ENCODE assay signal across 14 cellular contexts in genomic region chr2:203394519-203395227, GRCh38.
DNase-seq lines count a peak whose midpoint lies in the region; ATAC-seq and TF ChIP-seq lines count a peak whose summit lies in the region.
"Had no signal": no experiment of that assay in that cellular context is flagged by ENCODE, and none has a peak within 500 bp of the region (broad histone marks: within the 10 kb centered on the region; RNA-seq: fewer than 3 reads in every experiment).

No MANE protein-coding gene starts in this region.

- H3K27me3 ChIP-seq in DOHH2 (ENCODE audit: control insufficient read depth, low read length): no peaks in the 10 kb centered on the region

- H3K27ac Mint-ChIP-seq in HFFc6: peak overlapping the region; percentile 30; the same call in 1 of the 2 replicates
- H3K27ac Mint-ChIP-seq: activated naive CD4-positive, alpha-beta T cell treated with anti-CD3 and anti-CD28 coated beads, Interleukin-2, amount 10 ng/mL, durations not matched to agents 7 days and 5 days; memory B cell; T-helper 2 cell treated with Interferon-gamma antibody and Interleukin-4, amounts not matched to agents 5 μg/mL and 100 μg/mL, for 36 hours had no signal

- peaks cover 6% of the 10 kb centered on the region; the same call in 1 of the 2 replicates for H3F3A ChIP-seq in DOHH2 (ENCODE audit: control insufficient read depth, insufficient read depth)

- ATAC-seq in HG02623 (IDR thresholded peaks at IDR 0.05; ENCODE audit: unreplicated experiment): no peak

- DNase-seq in HFFc6: no peak
- peak; percentile 64 for DNase-seq in amniotic epithelial cell (ENCODE audit: low read depth)
- peak; percentile 37 for DNase-seq in iPS-NIHi7 (ENCODE audit: extremely low spot score)
- DNase-seq in stimulated activated naive CD4-positive, alpha-beta T cell (lab: John Stamatoyannopoulos, UW): no peak
- no peak for DNase-seq in SKM-1 (lab: John Stamatoyannopoulos, UW; ENCODE audit: unreplicated experiment)
- DNase-seq: activated naive CD4-positive, alpha-beta T cell treated with anti-CD3 and anti-CD28 coated beads, Interleukin-2, amount 10 ng/mL, durations not matched to agents 7 days and 5 days; NCI-H345; nucleus accumbens; small intestine; substantia nigra had no signal

- no peak overlapping the region for H3K4me3 ChIP-seq in DOHH2 (ENCODE audit: low read length)

- peak; percentile 22 for TF ChIP-seq CTCF in DOHH2 (IDR thresholded peaks at IDR 0.05; ENCODE audit: low read depth, low read length, poor library complexity, severe bottlenecking)
- TF ChIP-seq CTCF in HFFc6 (IDR thresholded peaks at IDR 0.05): no peak

- H3K79me2 ChIP-seq in DOHH2 (ENCODE audit: control insufficient read depth, low read length): no peaks in the 10 kb centered on the region

- H3K4me2 ChIP-seq in DOHH2 (ENCODE audit: low read length): no peak overlapping the region

- H3K27me3 Mint-ChIP-seq in HFFc6 (ENCODE audit: insufficient read depth): peaks cover 3% of the 10 kb centered on the region
- H3K27me3 Mint-ChIP-seq: activated naive CD4-positive, alpha-beta T cell treated with anti-CD3 and anti-CD28 coated beads, Interleukin-2, amount 10 ng/mL, durations not matched to agents 7 days and 5 days; memory B cell had no signal

- no peaks in the 10 kb centered on the region for H4K20me1 ChIP-seq in DOHH2 (ENCODE audit: control insufficient read depth, insufficient read depth, low read depth, low read length)

- H3K36me3 ChIP-seq in DOHH2 (ENCODE audit: control insufficient read depth, low read length): peaks cover 20% of the 10 kb centered on the region

- no peak overlapping the region for H3K27ac ChIP-seq in DOHH2 (ENCODE audit: low read depth, low read length)

- no peak overlapping the region for H3K4me3 Mint-ChIP-seq in HFFc6
- H3K4me3 Mint-ChIP-seq: activated naive CD4-positive, alpha-beta T cell treated with anti-CD3 and anti-CD28 coated beads, Interleukin-2, amount 10 ng/mL, durations not matched to agents 7 days and 5 days; memory B cell; T-helper 2 cell treated with Interferon-gamma antibody and Interleukin-4, amounts not matched to agents 5 μg/mL and 100 μg/mL, for 36 hours had no signal

- H3K9me2 ChIP-seq in DOHH2 (replicated peaks; ENCODE audit: control insufficient read depth, low read length): no peaks in the 10 kb centered on the region

- no peaks in the 10 kb centered on the region for H3K4me1 ChIP-seq in DOHH2 (ENCODE audit: control insufficient read depth, low read length)

- peaks cover 45% of the 10 kb centered on the region for H3K36me3 Mint-ChIP-seq in HFFc6 (ENCODE audit: low read depth)

- H3K4me1 Mint-ChIP-seq in HFFc6 (ENCODE audit: low read depth): peaks cover 25% of the 10 kb centered on the region
- H3K4me1 Mint-ChIP-seq: memory B cell had no signal

- no peaks in the 10 kb centered on the region for H3K9me3 ChIP-seq in DOHH2 (ENCODE audit: control insufficient read depth, insufficient read depth, low read length)

- H3K9me3 Mint-ChIP-seq in HFFc6: no peaks in the 10 kb centered on the region
- H3K9me3 Mint-ChIP-seq: memory B cell had no signal

Comparison
In these comparisons a context has a peak if more than half of its experiments do, and no peak if none do; other contexts are left out.
1. DNase-seq: peak in amniotic epithelial cell (single experiment) and iPS-NIHi7 (single experiment); none in HFFc6 (single experiment), stimulated activated naive CD4-positive, alpha-beta T cell (0 of 6) and SKM-1 (single experiment).